9 cellular contexts compared by ENCODE assay signal in the genomic region with DNA sequence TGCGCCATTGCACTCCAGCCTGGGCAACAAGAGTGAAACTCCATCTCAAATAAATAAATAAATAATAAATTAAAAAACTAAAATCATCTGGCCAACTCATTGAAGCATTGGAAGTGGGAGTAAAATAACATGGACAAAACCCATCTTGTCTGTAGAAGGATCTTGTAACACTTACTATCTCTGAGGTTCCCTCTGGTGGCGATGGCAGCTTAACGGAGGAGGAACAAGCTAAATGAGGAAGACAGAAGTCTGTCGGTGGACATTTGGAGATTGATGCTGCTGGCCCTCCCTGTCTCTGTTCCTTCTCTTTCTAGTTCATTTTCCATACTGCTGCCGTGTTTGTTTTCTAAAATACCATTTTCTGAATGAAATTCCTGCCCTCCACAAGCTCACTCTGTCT. TPM values are rescaled to one million over a fixed set of nuclear protein-coding genes. Genes with fewer than 3 reads are reported as not detected.
DNase-seq lines count a peak whose midpoint lies in the region; ATAC-seq, FAIRE-seq and TF ChIP-seq lines count a peak whose summit lies in the region.
"Had no signal": no experiment of that assay in that cellular context is flagged by ENCODE, and none has a peak within 500 bp of the region (broad histone marks: within the 10 kb centered on the region; RNA-seq: fewer than 3 reads in every experiment).

No MANE protein-coding gene starts in this region.

- dilution Hi-C loops in IMR-90 (cut with HindIII; ENCODE audit: low sequenced_read_pairs, unreplicated experiment): no loop called here

- H4K20me1 ChIP-seq in IMR-90 (ENCODE audit: insufficient read depth, low read length) (no peaks in the 10 kb centered on the region), HepG2 (ENCODE audit: insufficient read depth, low read length) (no peaks in the 10 kb centered on the region)

- no peak overlapping the region for H2BK120ac ChIP-seq in IMR-90 (ENCODE audit: low read depth, low read length)

- H2BK5ac ChIP-seq in IMR-90 (ENCODE audit: low read depth, low read length, poor library complexity, severe bottlenecking): no peak overlapping the region

- H4K5ac ChIP-seq in IMR-90 (ENCODE audit: low read depth, low read length): no peak overlapping the region

- no peak overlapping the region for H3K4ac ChIP-seq in IMR-90 (ENCODE audit: low read depth, low read length)

- no peak for ATAC-seq in IMR-90 (ENCODE audit: low read depth)
- peak; percentile 42; the same call in 2 of the 3 replicates for ATAC-seq in HepG2
- ATAC-seq in GM18505 (IDR thresholded peaks at IDR 0.05; ENCODE audit: unreplicated experiment): no peak
- no peak for ATAC-seq in GM21786 (IDR thresholded peaks at IDR 0.05; ENCODE audit: unreplicated experiment)
- ATAC-seq in GM21723 (IDR thresholded peaks at IDR 0.05; ENCODE audit: unreplicated experiment): no peak

- WGBS in IMR-90 (ENCODE audit: extremely low coverage in 2 of 2, insufficient read length in 1 of 2), 2 experiments: 33% methylated on average over 1 of the region's 5 CpGs; no CpG with 5 or more reads in 1 of the 2 experiments
- WGBS in HepG2 (ENCODE audit: low lambda C conversion rate): 95% methylated on average over 5 of the region's 5 CpGs

- H3K4me3 ChIP-seq in BJ (ENCODE audit: low read depth, low read length): no peak overlapping the region
- no peak overlapping the region for H3K4me3 ChIP-seq in IMR-90 (ENCODE audit: insufficient read depth, low read depth, low read length)
- no peak overlapping the region for H3K4me3 ChIP-seq in astrocyte of the spinal cord (ENCODE audit: low read depth, low read length)
- no peak overlapping the region for H3K4me3 ChIP-seq in HepG2 (replicated peaks in 1 of 3; ENCODE audit: insufficient read depth in 1 of 3, low read depth in 2 of 3, low read length in 3 of 3)

- no peak overlapping the region for H2AK5ac ChIP-seq in IMR-90 (ENCODE audit: low read depth, low read length)

- H2BK20ac ChIP-seq in IMR-90 (ENCODE audit: low read depth, low read length): no peak overlapping the region

- intact Hi-C loops in IMR-90 (cut with micrococcal nuclease) (no loop called here), HepG2 (cut with micrococcal nuclease; ENCODE audit: unreplicated experiment) (no loop called here)

- in situ Hi-C loops in IMR-90 (cut with MboI; ENCODE audit: low sequenced_read_pairs) (loop anchor here (25.0 kb wide), 1 partner anchor 279 kb away; no protein-coding TSS in a partner anchor), astrocyte of the spinal cord (cut with HindIII; ENCODE audit: low sequenced_read_pairs) (no loop called here), HepG2 (cut with HindIII; ENCODE audit: extremely low pct_ligation_motif_present, low pct_unique_long_range_greater_than_20kb) (no loop called here)

- H4K91ac ChIP-seq in IMR-90 (ENCODE audit: insufficient read depth, low read depth, low read length): no peak overlapping the region

- H3K36me3 ChIP-seq in BJ (ENCODE audit: control insufficient read depth, insufficient read depth, low read length) (peaks cover 4% of the 10 kb centered on the region), IMR-90 (ENCODE audit: control insufficient read depth, insufficient read depth, low read length) (peaks cover 7% of the 10 kb centered on the region), HepG2 (replicated peaks in 1 of 2; ENCODE audit: control insufficient read depth in 1 of 2, insufficient read depth in 2 of 2, low read length in 2 of 2) (peaks cover 15 to 80% of the 10 kb centered on the region in 2 experiments)

- no peak overlapping the region for H4K8ac ChIP-seq in IMR-90 (ENCODE audit: low read depth in 2 of 2, low read length in 2 of 2)

- no peak for FAIRE-seq in HepG2 (lab: Jason Lieb, UNC)

- CTCF ChIA-PET in BJ (lab: Yijun Ruan, JAX) (interaction anchor here (1.3 to 8.5 kb wide), 3 partner anchors 18 to 140 kb away, joined by 3 to 59 read pairs (median 8); no protein-coding TSS in a partner anchor), IMR-90 (lab: Yijun Ruan, JAX) (no interaction called here), HepG2 (lab: Yijun Ruan, JAX; ENCODE audit: low intra/inter-chr PET ratio, low total read pairs) (interaction anchor here (1.2 kb wide), 1 partner anchor 140 kb away, joined by 5 read pairs; no protein-coding TSS in a partner anchor)

- H3K23ac ChIP-seq in IMR-90 (ENCODE audit: low read depth, low read length): no peak overlapping the region

- H3K56ac ChIP-seq in IMR-90 (ENCODE audit: extremely low read depth, insufficient read depth, low read length): no peak overlapping the region

- H3K14ac ChIP-seq in IMR-90 (replicated peaks; ENCODE audit: low read depth, low read length): no peak overlapping the region

- no peaks in the 10 kb centered on the region for H3K79me2 ChIP-seq in HepG2 (ENCODE audit: insufficient read depth, low read length)

- TF ChIP-seq POLR2A in IMR-90 (IDR thresholded peaks at IDR 0.05; ENCODE audit: low read depth, low read length): no peak
- TF ChIP-seq POLR2A in HepG2 (IDR thresholded peaks at IDR 0.05; ENCODE audit: insufficient read depth in 1 of 2, low read depth in 2 of 2, low read length in 2 of 2): no peak
- TF ChIP-seq POLR2A in GM18505 (IDR thresholded peaks at IDR 0.05; ENCODE audit: borderline replicate concordance, extremely low read depth, insufficient read depth, insufficient read length): no peak

- H3K18ac ChIP-seq in IMR-90 (ENCODE audit: low read depth, low read length): no peak overlapping the region

- H3K4me1 ChIP-seq in IMR-90 (ENCODE audit: control insufficient read depth, insufficient read depth, low read length) (0 out of 2 replicates have a peak, but pooled peaks cover 2% of the 10 kb centered on the region), HepG2 (ENCODE audit: insufficient read depth, low read length) (no peaks in the 10 kb centered on the region)

- H3K9ac ChIP-seq in IMR-90 (ENCODE audit: low read depth, low read length) (no peak overlapping the region), HepG2 (ENCODE audit: insufficient read depth, low read depth, low read length) (no peak overlapping the region)

- H3K79me1 ChIP-seq in IMR-90 (ENCODE audit: low read depth in 1 of 2, low read length in 2 of 2): no peaks in the 10 kb centered on the region

- POLR2A ChIA-PET in BJ (lab: Charles Lee) (no interaction called here), IMR-90 (lab: Charles Lee; ENCODE audit: unreplicated experiment) (no interaction called here), HepG2 (lab: Yijun Ruan, JAX) (no interaction called here)

- H2BK15ac ChIP-seq in IMR-90 (ENCODE audit: low read depth, low read length): no peak overlapping the region

- no peak overlapping the region for H2AK9ac ChIP-seq in IMR-90 (replicated peaks; ENCODE audit: low read depth, low read length, poor library complexity)

- TF ChIP-seq EP300 in HepG2 (IDR thresholded peaks at IDR 0.05; ENCODE audit: low read depth in 2 of 2, low read length in 2 of 2): no peak
- no peak for TF ChIP-seq EP300 in HepG2 (CRISPR knock-in tag; IDR thresholded peaks at IDR 0.05; ENCODE audit: borderline replicate concordance)

- no peak overlapping the region for H3K4me2 ChIP-seq in IMR-90 (ENCODE audit: low read depth, low read length)
- H3K4me2 ChIP-seq in HepG2 (ENCODE audit: low read depth, low read length): no peak overlapping the region

- H3K27me3 ChIP-seq in BJ (ENCODE audit: control insufficient read depth, insufficient read depth, low read length) (no peaks in the 10 kb centered on the region), IMR-90 (ENCODE audit: control insufficient read depth, insufficient read depth, low read length) (no peaks in the 10 kb centered on the region), HepG2 (ENCODE audit: control insufficient read depth in 1 of 2, insufficient read depth in 2 of 2, low read length in 2 of 2) (no peaks in the 10 kb centered on the region)

- H2AFZ ChIP-seq in IMR-90 (replicated peaks; ENCODE audit: low read length, poor library complexity) (no peak overlapping the region), HepG2 (ENCODE audit: low read length) (no peak overlapping the region)

- DNase-seq in BJ (ENCODE audit: low read depth) (no peak), IMR-90 (peak; percentile 7), astrocyte of the spinal cord (ENCODE audit: low read depth, low spot score) (peak; percentile 16), HepG2 (ENCODE audit: low spot score) (peak; percentile 27), SW480 (ENCODE audit: low spot score) (no peak)

- no peak for TF ChIP-seq RAD21 in IMR-90 (IDR thresholded peaks at IDR 0.05; ENCODE audit: low read length)
- TF ChIP-seq RAD21 in HepG2 (CRISPR knock-in tag; IDR thresholded peaks at IDR 0.05): no peak

- no peaks in the 10 kb centered on the region for H3K9me1 ChIP-seq in IMR-90 (ENCODE audit: insufficient read depth, low read length)

- H3K9me3 ChIP-seq in IMR-90 (ENCODE audit: control insufficient read depth, insufficient read depth, low read length): no peaks in the 10 kb centered on the region
- H3K9me3 ChIP-seq in HepG2 (ENCODE audit: low read length): no peaks in the 10 kb centered on the region

- peak; percentile 17; the same call in 1 of the 2 replicates for TF ChIP-seq CTCF in BJ (IDR thresholded peaks at IDR 0.05; ENCODE audit: insufficient read depth, low read depth, low read length)
- TF ChIP-seq CTCF in IMR-90 (conservative IDR thresholded peaks at IDR 0.05; ENCODE audit: low read depth, low read length): no peak
- no peak for TF ChIP-seq CTCF in astrocyte of the spinal cord (IDR thresholded peaks at IDR 0.05; ENCODE audit: low read depth, low read length)
- TF ChIP-seq CTCF in HepG2 (CRISPR knock-in tag; IDR thresholded peaks at IDR 0.05): peak; percentile 45

- BruUV-seq in IMR-90 (replicated peaks; lab: Mats Ljungman, UMichigan) (no TSS peak), HepG2 (replicated peaks; lab: Mats Ljungman, UMichigan) (no TSS peak)

- H3K27ac ChIP-seq in IMR-90 (ENCODE audit: insufficient read depth, low read length) (no peak overlapping the region), HepG2 (ENCODE audit: extremely low read length, insufficient read depth, low read length) (no peak overlapping the region)
- H3K27ac ChIP-seq: epithelial cell of prostate had no signal

RNA-seq across cellular contexts. Expression of a gene that starts 43.4 kb away (rescaled TPM):
- polyA plus RNA-seq in BJ (2011; rRNA removed) (5.8 and 6.7 TPM in 2 replicates), IMR-90 (2012; rRNA removed) (3.2 and 4.1 TPM in 2 replicates), HepG2 (2011; rRNA removed) (52.2 and 62.5 TPM in 2 replicates)
- polyA minus RNA-seq in BJ (2011; rRNA and poly(A)+ RNA removed): 7.5 and 15.6 TPM in 2 replicates
- total RNA-seq in IMR-90 (2012; rRNA removed) (2.2 and 3.6 TPM in 2 replicates), HepG2 (2016; rRNA removed; fragmentation: Illumina TruSeq; extraction: Trizol) (76.1 and 76.5 TPM in 2 replicates)
- 1.5 and 2.1 TPM in 2 replicates for polyA plus RNA-seq in IMR-90 (2012; cell fraction: cytosol; rRNA removed)
- 5.9 and 9.1 TPM in 2 replicates for polyA plus RNA-seq in IMR-90 (2012; cell fraction: nucleus; rRNA removed; ENCODE audit: low replicate concordance)
- 177 and 189 TPM in 2 replicates for total RNA-seq in HepG2 (2016; cell fraction: cytosol; rRNA removed; fragmentation: Illumina TruSeq; extraction: Trizol; ENCODE audit: low read depth)
- 71.7 and 74.4 TPM in 2 replicates for total RNA-seq in HepG2 (2016; cell fraction: insoluble cytoplasmic fraction; rRNA removed; fragmentation: Illumina TruSeq; extraction: Trizol)
- total RNA-seq in HepG2 (2016; cell fraction: membrane; rRNA removed; fragmentation: Illumina TruSeq; extraction: Trizol): 60.3 and 72.3 TPM in 2 replicates
- total RNA-seq in HepG2 (2016; cell fraction: nucleus; rRNA removed; fragmentation: Illumina TruSeq; extraction: Trizol): 106 and 120 TPM in 2 replicates
- 39.3 and 44.4 TPM in 2 replicates for polyA plus RNA-seq in HepG2 (2011; cell fraction: cytosol; rRNA removed)
- 79.8 and 99.4 TPM in 2 replicates for polyA plus RNA-seq in HepG2 (2011; cell fraction: nucleus; rRNA removed)
- polyA plus RNA-seq in HepG2 (2012): 25.6 and 27.8 TPM in 2 replicates
- 4.7 and 5.0 TPM in 2 replicates for polyA plus RNA-seq in HepG2 (2016; cell fraction: cytosol; fragmentation: Illumina TruSeq; extraction: Trizol; ENCODE audit: low read depth)
- 53.3 and 60.9 TPM in 2 replicates for polyA plus RNA-seq in HepG2 (2016; cell fraction: insoluble cytoplasmic fraction; fragmentation: Illumina TruSeq; extraction: Trizol; ENCODE audit: low read depth)
- 13.0 and 14.6 TPM in 2 replicates for polyA plus RNA-seq in HepG2 (2016; cell fraction: membrane; fragmentation: Illumina TruSeq; extraction: Trizol; ENCODE audit: low read depth)
- polyA plus RNA-seq in HepG2 (2016; cell fraction: nucleus; fragmentation: Illumina TruSeq; extraction: Trizol; ENCODE audit: insufficient read depth, low read depth): 129 and 143 TPM in 2 replicates
- 58.0 and 138 TPM in 2 replicates for polyA minus RNA-seq in HepG2 (2011; rRNA and poly(A)+ RNA removed; ENCODE audit: low replicate concordance)
- 42.1 and 44.2 TPM in 2 replicates for polyA minus RNA-seq in HepG2 (2011; cell fraction: cytosol; rRNA and poly(A)+ RNA removed)
- 164 and 187 TPM in 2 replicates for polyA minus RNA-seq in HepG2 (2011; cell fraction: nucleus; rRNA and poly(A)+ RNA removed)

Comparison
In these comparisons a context has a peak if more than half of its experiments do, and no peak if none do; other contexts are left out.
1. DNase-seq: peak in IMR-90 (single experiment), astrocyte of the spinal cord (single experiment) and HepG2 (single experiment); none in BJ (single experiment) and SW480 (single experiment).
2. CTCF ChIP-seq: peak in BJ (single experiment) and HepG2 (single experiment); none in IMR-90 (single experiment) and astrocyte of the spinal cord (single experiment).